ENCODE assay signal across 1 cellular context in the genomic region with DNA sequence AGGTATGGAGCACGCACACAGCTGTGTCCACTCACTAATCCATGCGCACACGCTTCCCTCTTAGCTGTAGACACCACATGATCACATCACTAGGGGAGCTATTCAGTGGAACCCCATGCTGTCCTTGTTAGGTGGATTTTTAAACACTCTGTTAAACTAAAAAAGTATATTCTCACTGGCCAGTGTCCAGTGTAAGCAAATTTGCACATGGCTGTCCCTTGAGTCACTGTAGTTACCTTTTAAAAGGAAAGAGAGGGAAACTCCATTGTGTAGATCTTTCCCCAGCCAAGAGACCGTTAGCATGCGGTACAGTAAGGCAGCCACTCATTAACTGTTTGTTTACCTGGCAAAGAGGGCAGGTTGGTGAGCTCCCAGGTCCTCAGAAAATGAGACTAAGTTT.
TF ChIP-seq lines count a peak whose summit lies in the region.

No MANE protein-coding gene starts in this region.

TF ChIP-seq in A549, 52 proteins besides CTCF, POLR2A, EP300 and RAD21 (continued from another document):
- TF ChIP-seq CBX2 (IDR thresholded peaks at IDR 0.05; ENCODE audit: borderline replicate concordance, low read depth) = no peak
- TF ChIP-seq, protein P1, sequence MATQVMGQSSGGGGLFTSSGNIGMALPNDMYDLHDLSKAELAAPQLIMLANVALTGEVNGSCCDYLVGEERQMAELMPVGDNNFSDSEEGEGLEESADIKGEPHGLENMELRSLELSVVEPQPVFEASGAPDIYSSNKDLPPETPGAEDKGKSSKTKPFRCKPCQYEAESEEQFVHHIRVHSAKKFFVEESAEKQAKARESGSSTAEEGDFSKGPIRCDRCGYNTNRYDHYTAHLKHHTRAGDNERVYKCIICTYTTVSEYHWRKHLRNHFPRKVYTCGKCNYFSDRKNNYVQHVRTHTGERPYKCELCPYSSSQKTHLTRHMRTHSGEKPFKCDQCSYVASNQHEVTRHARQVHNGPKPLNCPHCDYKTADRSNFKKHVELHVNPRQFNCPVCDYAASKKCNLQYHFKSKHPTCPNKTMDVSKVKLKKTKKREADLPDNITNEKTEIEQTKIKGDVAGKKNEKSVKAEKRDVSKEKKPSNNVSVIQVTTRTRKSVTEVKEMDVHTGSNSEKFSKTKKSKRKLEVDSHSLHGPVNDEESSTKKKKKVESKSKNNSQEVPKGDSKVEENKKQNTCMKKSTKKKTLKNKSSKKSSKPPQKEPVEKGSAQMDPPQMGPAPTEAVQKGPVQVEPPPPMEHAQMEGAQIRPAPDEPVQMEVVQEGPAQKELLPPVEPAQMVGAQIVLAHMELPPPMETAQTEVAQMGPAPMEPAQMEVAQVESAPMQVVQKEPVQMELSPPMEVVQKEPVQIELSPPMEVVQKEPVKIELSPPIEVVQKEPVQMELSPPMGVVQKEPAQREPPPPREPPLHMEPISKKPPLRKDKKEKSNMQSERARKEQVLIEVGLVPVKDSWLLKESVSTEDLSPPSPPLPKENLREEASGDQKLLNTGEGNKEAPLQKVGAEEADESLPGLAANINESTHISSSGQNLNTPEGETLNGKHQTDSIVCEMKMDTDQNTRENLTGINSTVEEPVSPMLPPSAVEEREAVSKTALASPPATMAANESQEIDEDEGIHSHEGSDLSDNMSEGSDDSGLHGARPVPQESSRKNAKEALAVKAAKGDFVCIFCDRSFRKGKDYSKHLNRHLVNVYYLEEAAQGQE (IDR thresholded peaks at IDR 0.05) = no peak
- TF ChIP-seq EHMT2 (IDR thresholded peaks at IDR 0.05; ENCODE audit: low read depth) = no peak
